In genomic region chr19:801861-802496, GRCh38 we compare ENCODE assay signal across 10 cellular contexts. TPM values are rescaled to one million over a fixed set of nuclear protein-coding genes. Genes with fewer than 3 reads are reported as not detected.
DNase-seq lines count a peak whose midpoint lies in the region; ATAC-seq, FAIRE-seq and TF ChIP-seq lines count a peak whose summit lies in the region.
"Had no signal": no experiment of that assay in that cellular context is flagged by ENCODE, and none has a peak within 500 bp of the region (broad histone marks: within the 10 kb centered on the region; RNA-seq: fewer than 3 reads in every experiment).

No MANE protein-coding gene starts in this region.

- H2BK20ac ChIP-seq in H1 (ENCODE audit: low read length) = no peak overlapping the region

- DNase-seq in AG04450 (ENCODE audit: low read depth, low spot score) (no peak), H1 (ENCODE audit: low read depth in 1 of 2, low spot score in 2 of 2) (no peak), mesenteric fat pad (ENCODE audit: low spot score) (no peak), NCI-H1436 (lab: John Stamatoyannopoulos, UW) (no peak), GF-D8 (lab: John Stamatoyannopoulos, UW) (no peak), SIG-M5 treated with dmso at 0.1 percent for 504 hours (lab: John Stamatoyannopoulos, UW; ENCODE audit: unreplicated experiment) (no peak)
- DNase-seq in naive thymus-derived CD4-positive, alpha-beta T cell = no peak
- DNase-seq: activated CD4-positive, CD25-positive, alpha-beta regulatory T cell had no signal

- H4K5ac ChIP-seq in H1 (ENCODE audit: insufficient read length, low read depth, low read length) = no peak overlapping the region

- no peak for ATAC-seq in naive thymus-derived CD4-positive, alpha-beta T cell

- H3K9me3 Mint-ChIP-seq in naive thymus-derived CD4-positive, alpha-beta T cell = peaks cover 0 to 4% (median 0%) of the 10 kb centered on the region in 11 donors

- H3K4me1 Mint-ChIP-seq in naive thymus-derived CD4-positive, alpha-beta T cell = peaks cover 33 to 50% (median 39%) of the 10 kb centered on the region in 7 donors

- peak overlapping the region; percentile 60; the same call in 1 of the 2 replicates for H2BK5ac ChIP-seq in H1 (ENCODE audit: low read depth, low read length)

- peak overlapping the region; percentile 93 for H3K4me2 ChIP-seq in Loucy (ENCODE audit: low read depth, low read length, poor library complexity, severe bottlenecking)
- H3K4me2 ChIP-seq in H1 (ENCODE audit: insufficient read depth in 1 of 2, low read depth in 2 of 2, low read length in 2 of 2) = peak overlapping the region; percentile 16 to 38; a peak in 3 of 4 replicates

- no peak overlapping the region for H3K56ac ChIP-seq in H1 (replicated peaks; ENCODE audit: insufficient read length, low read depth, low read length)

- no peak for TF ChIP-seq EP300 in H1 (IDR thresholded peaks at IDR 0.05; ENCODE audit: borderline replicate concordance in 1 of 2, low read depth in 2 of 2, low read length in 2 of 2)

- H3K9me3 ChIP-seq in AG04450 (ENCODE audit: control insufficient read depth, insufficient read depth, low read length) (no peaks in the 10 kb centered on the region; the same call in 1 of the 2 replicates), Loucy (ENCODE audit: insufficient read depth, low read depth, low read length) (no peaks in the 10 kb centered on the region), H1 (ENCODE audit: insufficient read depth in 2 of 2, low read depth in 1 of 2, low read length in 1 of 2) (no peaks in the 10 kb centered on the region)
- no peaks in the 10 kb centered on the region for H3K9me3 ChIP-seq in naive thymus-derived CD4-positive, alpha-beta T cell (ENCODE audit: control insufficient read depth in 2 of 3, low read length in 3 of 3)

- peaks cover 8% of the 10 kb centered on the region; the same call in 1 of the 2 replicates for H3K23me2 ChIP-seq in H1 (ENCODE audit: low read depth, low read length)

- H2AK5ac ChIP-seq in H1 (ENCODE audit: low read depth, low read length) = no peak overlapping the region

- H3K27me3 Mint-ChIP-seq in naive thymus-derived CD4-positive, alpha-beta T cell = peaks cover 0 to under 1% (median 0%) of the 10 kb centered on the region in 5 donors

- H3K27ac ChIP-seq in AG04450 (ENCODE audit: low read depth, low read length) = peak overlapping the region; percentile 31
- peak overlapping the region; percentile 53; the same call in 1 of the 2 replicates for H3K27ac ChIP-seq in H1 (ENCODE audit: low read depth, low read length)
- peak overlapping the region; percentile 53 for H3K27ac ChIP-seq in naive thymus-derived CD4-positive, alpha-beta T cell (ENCODE audit: low read depth, low read length)

- H4K20me1 ChIP-seq in Loucy (ENCODE audit: insufficient read depth, low read length, poor library complexity, severe bottlenecking) (peaks cover 91% of the 10 kb centered on the region), H1 (replicated peaks in 1 of 2; ENCODE audit: control insufficient read depth in 1 of 2, insufficient read depth in 2 of 2, low read length in 2 of 2) (peaks cover 67 to 75% of the 10 kb centered on the region in 2 experiments)

- FAIRE-seq in H1 (lab: Jason Lieb, UNC) = no peak

- H3K4me3 ChIP-seq in AG04450 (ENCODE audit: low read depth, low read length) = peak overlapping the region; percentile 32
- H3K4me3 ChIP-seq in Loucy (ENCODE audit: low read length, poor library complexity, severe bottlenecking) = peak overlapping the region; percentile 97
- H3K4me3 ChIP-seq in H1 (ENCODE audit: extremely low read depth in 1 of 4, insufficient read depth in 2 of 4, low read depth in 3 of 4, low read length in 4 of 4) = no peak overlapping the region
- H3K4me3 ChIP-seq in naive thymus-derived CD4-positive, alpha-beta T cell (ENCODE audit: low read length) = peak overlapping the region; percentile 29

- H3K4me1 ChIP-seq in Loucy (ENCODE audit: insufficient read depth, low read length, poor library complexity, severe bottlenecking) (peaks cover 21% of the 10 kb centered on the region), H1 (replicated peaks in 1 of 4; ENCODE audit: control insufficient read depth in 3 of 4, insufficient read depth in 4 of 4, low read length in 3 of 4) (peaks cover 0 to 25% (median 15%) of the 10 kb centered on the region in 4 experiments; a peak in 6 of 7 replicates)
- peaks cover 38 to 41% of the 10 kb centered on the region in 2 donors for H3K4me1 ChIP-seq in naive thymus-derived CD4-positive, alpha-beta T cell (ENCODE audit: control insufficient read depth in 2 of 2, insufficient read depth in 2 of 2, low read length in 2 of 2)

- H3K18ac ChIP-seq in H1 (ENCODE audit: extremely low read depth, low read length) = no peak overlapping the region

- peak overlapping the region; percentile 14 to 90 (median 72) for H3K4me3 Mint-ChIP-seq in naive thymus-derived CD4-positive, alpha-beta T cell

- H3K4ac ChIP-seq in H1 (replicated peaks; ENCODE audit: insufficient read length, low read depth, low read length) = no peak overlapping the region

- no peak overlapping the region for H2BK12ac ChIP-seq in H1 (ENCODE audit: low read depth, low read length)

- no peaks in the 10 kb centered on the region for H3K9me2 ChIP-seq in Loucy (replicated peaks; ENCODE audit: low read depth, low read length)

- CTCF ChIA-PET in AG04450 (lab: Charles Lee) (interaction anchor here (0.6 to 0.9 kb wide), 2 partner anchors 23 to 31 kb away, joined by 4 to 7 read pairs; no protein-coding TSS in a partner anchor), H1 (lab: Charles Lee; ENCODE audit: partially characterized antibody) (interaction anchor here (0.7 to 1.5 kb wide), 3 partner anchors 29 to 227 kb away, joined by 3 to 5 read pairs (median 4); no protein-coding TSS in a partner anchor)
- CTCF ChIA-PET in naive thymus-derived CD4-positive, alpha-beta T cell (lab: Charles Lee) = interaction anchor here (0.6 kb wide), 2 partner anchors 248 to 689 kb away, joined by 3 to 4 read pairs; partner anchors contain the start of gene REEP6

- H3K9ac ChIP-seq in Loucy (ENCODE audit: low read depth, low read length, poor library complexity, severe bottlenecking) (peak overlapping the region; percentile 35), H1 (replicated peaks in 1 of 4; ENCODE audit: extremely low read depth in 1 of 4, low read depth in 3 of 4, low read length in 3 of 4) (peak overlapping the region in 1 of 4 experiments; percentile 39; a peak in 2 of 7 replicates)

- H3K27me3 ChIP-seq in AG04450 (ENCODE audit: control insufficient read depth, insufficient read depth, low read length) (no peaks in the 10 kb centered on the region), Loucy (ENCODE audit: insufficient read depth, low read length, poor library complexity, severe bottlenecking) (peaks cover 8% of the 10 kb centered on the region), H1 (replicated peaks in 1 of 4; ENCODE audit: control insufficient read depth in 3 of 4, extremely low read depth in 1 of 4, insufficient read depth in 3 of 4, low read length in 3 of 4) (no peaks in the 10 kb centered on the region)
- H3K27me3 ChIP-seq in naive thymus-derived CD4-positive, alpha-beta T cell (ENCODE audit: control insufficient read depth in 2 of 2, insufficient read depth in 2 of 2, low read length in 2 of 2) = no peaks in the 10 kb centered on the region

- intact Hi-C loops in naive thymus-derived CD4-positive, alpha-beta T cell (cut with micrococcal nuclease) = no loop called here

- H3K36me3 ChIP-seq in Loucy (ENCODE audit: insufficient read depth, low read length) (peaks cover 75% of the 10 kb centered on the region), H1 (ENCODE audit: control insufficient read depth in 2 of 4, insufficient read depth in 4 of 4, low read length in 3 of 4) (peaks cover 33 to 64% (median 57%) of the 10 kb centered on the region in 4 experiments)
- peaks cover 9 to 60% (median 18%) of the 10 kb centered on the region in 3 experiments for H3K36me3 ChIP-seq in naive thymus-derived CD4-positive, alpha-beta T cell (ENCODE audit: control insufficient read depth in 2 of 3, insufficient read depth in 3 of 3, low read length in 3 of 3)

- no peak overlapping the region for H2BK15ac ChIP-seq in H1 (ENCODE audit: low read length)

- no peaks in the 10 kb centered on the region for H3F3A ChIP-seq in Loucy (ENCODE audit: low read depth)

- POLR2A ChIA-PET in AG04450 (lab: Yijun Ruan, JAX) = interaction anchor here (0.6 to 1.4 kb wide), 7 partner anchors 11 to 125 kb away, joined by 3 to 13 read pairs (median 3); partner anchors contain the start of genes MED16 and RNU6-9
- POLR2A ChIA-PET in H1 (lab: Charles Lee; ENCODE audit: partially characterized antibody) = interaction anchor here (0.6 to 16.9 kb wide), 18 partner anchors 8 to 391 kb away, joined by 3 to 277 read pairs (median 6); partner anchors contain the start of genes AZU1, PLPPR3 and PRTN3
- POLR2A ChIA-PET in naive thymus-derived CD4-positive, alpha-beta T cell (lab: Charles Lee) = interaction anchor here (0.7 to 1.4 kb wide), 3 partner anchors 57 to 473 kb away, joined by 3 to 4 read pairs (median 4); partner anchors contain the start of genes CFD and FAM174C

- no peak overlapping the region for H2BK120ac ChIP-seq in H1 (replicated peaks; ENCODE audit: low read depth, low read length)

- peaks cover 0 to 23% (median 0%) of the 10 kb centered on the region in 5 donors for H3K36me3 Mint-ChIP-seq in naive thymus-derived CD4-positive, alpha-beta T cell

- H4K8ac ChIP-seq in H1 (ENCODE audit: extremely low read depth, insufficient read depth, low read length) = no peak overlapping the region

- TF ChIP-seq POLR2A in H1 (IDR thresholded peaks at IDR 0.05; ENCODE audit: control extremely low read depth in 1 of 2, low read depth in 2 of 2, low read length in 2 of 2) = no peak

- H3K79me2 ChIP-seq in Loucy (ENCODE audit: insufficient read depth, low read length) (peaks cover 95% of the 10 kb centered on the region), H1 (ENCODE audit: control insufficient read depth in 1 of 2, insufficient read depth in 2 of 2, low read length in 2 of 2) (peaks cover 62 to 86% of the 10 kb centered on the region in 2 experiments)

- no peak overlapping the region for H3K14ac ChIP-seq in H1 (ENCODE audit: insufficient read length)

- no peak for TF ChIP-seq RAD21 in H1 (IDR thresholded peaks at IDR 0.05 in 1 of 2, conservative IDR thresholded peaks at IDR 0.05 in 1 of 2; ENCODE audit: low read depth in 2 of 2, low read length in 2 of 2)

- H3K27ac Mint-ChIP-seq in naive thymus-derived CD4-positive, alpha-beta T cell = peak overlapping the region in 8 of 9 donors; percentile 16 to 89 (median 70)

- WGBS in H1 (ENCODE audit: extremely low coverage in 1 of 2, insufficient coverage in 1 of 2, insufficient read length in 1 of 2, insufficient replicate concordance in 2 of 2, low coverage in 1 of 2, low lambda C conversion rate in 2 of 2, missing lambda C conversion rate in 1 of 2), 2 experiments = 94% methylated on average over 20 of the region's 23 CpGs; no CpG with 5 or more reads in 1 of the 2 experiments

- peaks cover 16% of the 10 kb centered on the region for H3K79me1 ChIP-seq in H1 (ENCODE audit: low read depth, low read length)

- no peak overlapping the region for H4K91ac ChIP-seq in H1 (replicated peaks; ENCODE audit: insufficient read length, low read length)

- H2AFZ ChIP-seq in Loucy (ENCODE audit: low read length) (no peak overlapping the region), H1 (ENCODE audit: low read length) (no peak overlapping the region)

- no peak overlapping the region for H3K23ac ChIP-seq in H1 (ENCODE audit: insufficient read length)

- TF ChIP-seq CTCF in AG04450 (IDR thresholded peaks at IDR 0.05; ENCODE audit: low read depth, low read length) (no peak), Loucy (conservative IDR thresholded peaks at IDR 0.05; ENCODE audit: low read length) (no peak), H1 (IDR thresholded peaks at IDR 0.05; ENCODE audit: control extremely low read depth in 1 of 3, insufficient read depth in 1 of 3, low read depth in 1 of 3, low read length in 3 of 3) (no peak)

RNA-seq across cellular contexts. Expression of gene PTBP1, which starts 4.7 kb away (rescaled TPM):
- polyA plus RNA-seq in AG04450 (2011; rRNA removed) (141 and 216 TPM in 2 replicates), H1 (2011; rRNA removed) (528 and 645 TPM in 2 replicates)
- 159 and 225 TPM in 2 replicates for polyA minus RNA-seq in AG04450 (2011; rRNA and poly(A)+ RNA removed)
- 873 and 888 TPM in 2 replicates for total RNA-seq in H1 (2021; fragmentation: NEBNext Ultra II Directional; extraction: Animal tissue kit (Norgen Biotek cat#: 25700))
- 260 TPM for polyA plus RNA-seq in H1 (2011; cell fraction: cytosol; rRNA removed)
- polyA plus RNA-seq in H1 (2011; cell fraction: nucleus; rRNA removed) = 826 TPM
- polyA plus RNA-seq in H1 (2012, experiment 1 of 2) = 649 to 848 TPM (median 690 TPM) in 4 replicates
- polyA plus RNA-seq in H1 (2012, experiment 2 of 2) = 847 TPM
- 606 TPM for polyA plus RNA-seq in H1 (2013, experiment 1 of 2)
- polyA plus RNA-seq in H1 (2013, experiment 2 of 2) = 550 TPM
- polyA minus RNA-seq in H1 (2011; rRNA and poly(A)+ RNA removed) = 439 and 460 TPM in 2 replicates
- 362 TPM for polyA minus RNA-seq in H1 (2011; cell fraction: cytosol; rRNA and poly(A)+ RNA removed)
- 312 TPM for polyA minus RNA-seq in H1 (2011; cell fraction: nucleus; rRNA and poly(A)+ RNA removed)
- 100 to 1,000 TPM; 313 to 524 (median 326) TPM for total RNA-seq in naive thymus-derived CD4-positive, alpha-beta T cell
- polyA plus RNA-seq in naive thymus-derived CD4-positive, alpha-beta T cell = 100 to 1,000 TPM; 113 to 227 TPM
- 236 TPM for total RNA-seq in mesenteric fat pad

RNA-seq across cellular contexts. Expression of gene PLPPR3, which starts 19.8 kb away (rescaled TPM):
- polyA plus RNA-seq in AG04450 (2011; rRNA removed) (1.3 and 2.2 TPM in 2 replicates), H1 (2011; rRNA removed) (76.4 and 109 TPM in 2 replicates)
- polyA minus RNA-seq in AG04450 (2011; rRNA and poly(A)+ RNA removed) = 1.6 and 2.1 TPM in 2 replicates
- total RNA-seq in H1 (2021; fragmentation: NEBNext Ultra II Directional; extraction: Animal tissue kit (Norgen Biotek cat#: 25700)) = 66.2 and 71.7 TPM in 2 replicates
- polyA plus RNA-seq in H1 (2011; cell fraction: cytosol; rRNA removed) = 66.5 TPM
- polyA plus RNA-seq in H1 (2011; cell fraction: nucleus; rRNA removed) = 89.7 TPM
- 24.6 to 62.3 TPM (median 53.0 TPM) in 4 replicates for polyA plus RNA-seq in H1 (2012, experiment 1 of 2)
- polyA plus RNA-seq in H1 (2012, experiment 2 of 2) = 35.8 TPM
- 66.3 TPM for polyA plus RNA-seq in H1 (2013, experiment 1 of 2)
- 72.6 TPM for polyA plus RNA-seq in H1 (2013, experiment 2 of 2)
- 39.8 and 46.2 TPM in 2 replicates for polyA minus RNA-seq in H1 (2011; rRNA and poly(A)+ RNA removed)
- polyA minus RNA-seq in H1 (2011; cell fraction: cytosol; rRNA and poly(A)+ RNA removed) = 66.8 TPM
- 32.2 TPM for polyA minus RNA-seq in H1 (2011; cell fraction: nucleus; rRNA and poly(A)+ RNA removed)
- not detected for total RNA-seq in naive thymus-derived CD4-positive, alpha-beta T cell
- not detected for polyA plus RNA-seq in naive thymus-derived CD4-positive, alpha-beta T cell
- total RNA-seq in mesenteric fat pad = not detected
- polyA plus RNA-seq: liver had no signal

RNA-seq across cellular contexts. Expression of gene AZU1, which starts 25.7 kb away (rescaled TPM):
- polyA plus RNA-seq in AG04450 (2011; rRNA removed) (0.04 TPM in 1 of 2 replicates, not detected in the other), H1 (2011; rRNA removed) (1.3 and 2.7 TPM in 2 replicates)
- not detected in 2 replicates for polyA minus RNA-seq in AG04450 (2011; rRNA and poly(A)+ RNA removed)
- 0.80 and 1.7 TPM in 2 replicates for total RNA-seq in H1 (2021; fragmentation: NEBNext Ultra II Directional; extraction: Animal tissue kit (Norgen Biotek cat#: 25700))
- 1.1 TPM for polyA plus RNA-seq in H1 (2011; cell fraction: cytosol; rRNA removed)
- polyA plus RNA-seq in H1 (2011; cell fraction: nucleus; rRNA removed) = 5.9 TPM
- 0.33 to 1.8 TPM (median 1.0 TPM) in 4 replicates for polyA plus RNA-seq in H1 (2012, experiment 1 of 2)
- 0.26 TPM for polyA plus RNA-seq in H1 (2012, experiment 2 of 2)
- 0.41 TPM for polyA plus RNA-seq in H1 (2013, experiment 1 of 2)
- 0.55 TPM for polyA plus RNA-seq in H1 (2013, experiment 2 of 2)
- 0.29 TPM in 1 of 2 replicates, not detected in the other for polyA minus RNA-seq in H1 (2011; rRNA and poly(A)+ RNA removed)
- polyA minus RNA-seq in H1 (2011; cell fraction: cytosol; rRNA and poly(A)+ RNA removed) = 1.3 TPM
- not detected for polyA minus RNA-seq in H1 (2011; cell fraction: nucleus; rRNA and poly(A)+ RNA removed)
- 1 to 10 TPM in 1 of 5 experiments, under 1 TPM in 1, not detected in 3; 0.64 to 4.1 TPM for total RNA-seq in naive thymus-derived CD4-positive, alpha-beta T cell
- polyA plus RNA-seq in naive thymus-derived CD4-positive, alpha-beta T cell = not detected
- total RNA-seq in mesenteric fat pad = 0.39 TPM

RNA-seq across cellular contexts. Expression of gene PRTN3, which starts 38.8 kb away (rescaled TPM):
- polyA plus RNA-seq in AG04450 (2011; rRNA removed) = not detected in 2 replicates
- polyA minus RNA-seq in AG04450 (2011; rRNA and poly(A)+ RNA removed) = not detected in 2 replicates
- total RNA-seq in H1 (2021; fragmentation: NEBNext Ultra II Directional; extraction: Animal tissue kit (Norgen Biotek cat#: 25700)) = 0.39 and 0.42 TPM in 2 replicates
- 2.1 and 3.1 TPM in 2 replicates for polyA plus RNA-seq in H1 (2011; rRNA removed)
- polyA plus RNA-seq in H1 (2011; cell fraction: cytosol; rRNA removed) = 0.88 TPM
- polyA plus RNA-seq in H1 (2011; cell fraction: nucleus; rRNA removed) = 1.6 TPM
- polyA plus RNA-seq in H1 (2012, experiment 1 of 2) = 0.60 to 0.87 TPM (median 0.71 TPM) in 3 of 4 replicates, not detected in the other
- polyA plus RNA-seq in H1 (2012, experiment 2 of 2) = 0.89 TPM
- 1.0 TPM for polyA plus RNA-seq in H1 (2013, experiment 1 of 2)
- polyA plus RNA-seq in H1 (2013, experiment 2 of 2) = 1.2 TPM
- 0.24 TPM in 1 of 2 replicates, not detected in the other for polyA minus RNA-seq in H1 (2011; rRNA and poly(A)+ RNA removed)
- not detected for polyA minus RNA-seq in H1 (2011; cell fraction: cytosol; rRNA and poly(A)+ RNA removed)
- polyA minus RNA-seq in H1 (2011; cell fraction: nucleus; rRNA and poly(A)+ RNA removed) = not detected
- 1 to 10 TPM in 1 of 5 experiments, not detected in 4; 2.7 TPM for total RNA-seq in naive thymus-derived CD4-positive, alpha-beta T cell
- not detected for polyA plus RNA-seq in naive thymus-derived CD4-positive, alpha-beta T cell
- 0.32 TPM for total RNA-seq in mesenteric fat pad

RNA-seq across cellular contexts. Expression of gene ELANE, which starts 50.1 kb away (rescaled TPM):
- polyA plus RNA-seq in AG04450 (2011; rRNA removed) (not detected in 2 replicates), H1 (2011; rRNA removed) (not detected in 2 replicates)
- polyA minus RNA-seq in AG04450 (2011; rRNA and poly(A)+ RNA removed) = not detected in 2 replicates
- not detected in 2 replicates for total RNA-seq in H1 (2021; fragmentation: NEBNext Ultra II Directional; extraction: Animal tissue kit (Norgen Biotek cat#: 25700))
- polyA plus RNA-seq in H1 (2011; cell fraction: cytosol; rRNA removed) = not detected
- not detected for polyA plus RNA-seq in H1 (2011; cell fraction: nucleus; rRNA removed)
- not detected in 4 replicates for polyA plus RNA-seq in H1 (2012, experiment 1 of 2)
- not detected for polyA plus RNA-seq in H1 (2012, experiment 2 of 2)
- not detected for polyA plus RNA-seq in H1 (2013, experiment 1 of 2)
- not detected for polyA plus RNA-seq in H1 (2013, experiment 2 of 2)
- polyA minus RNA-seq in H1 (2011; rRNA and poly(A)+ RNA removed) = not detected in 2 replicates
- not detected for polyA minus RNA-seq in H1 (2011; cell fraction: cytosol; rRNA and poly(A)+ RNA removed)
- polyA minus RNA-seq in H1 (2011; cell fraction: nucleus; rRNA and poly(A)+ RNA removed) = not detected
- total RNA-seq in naive thymus-derived CD4-positive, alpha-beta T cell = 1 to 10 TPM in 1 of 5 experiments, not detected in 4; 4.9 TPM
- polyA plus RNA-seq in naive thymus-derived CD4-positive, alpha-beta T cell = not detected
- 1.3 TPM for total RNA-seq in mesenteric fat pad

Comparison
In these comparisons a context has a peak if more than half of its experiments do, and no peak if none do; other contexts are left out.
1. H3K4me3 ChIP-seq: peak in AG04450 (single experiment), Loucy (single experiment) and naive thymus-derived CD4-positive, alpha-beta T cell (single experiment); none in H1 (0 of 4).
2. RNA of gene PLPPR3, which starts 19.8 kb away (total RNA-seq): 66.2 to 71.7 TPM in H1; not detected in mesenteric fat pad (single experiment) and not detected in naive thymus-derived CD4-positive, alpha-beta T cell; every median in the first group is over 10 times any median in the second.
3. Peak in every context shown above with its lines, with median percentiles within 50 percentile points of each other: H3K27ac ChIP-seq.